In genomic region chr10:70509376-70509775, GRCh38 we compare ENCODE assay signal across 16 cellular contexts. TPM values are rescaled to one million over a fixed set of nuclear protein-coding genes. Genes with fewer than 3 reads are reported as not detected.
DNase-seq lines count a peak whose midpoint lies in the region; ATAC-seq and TF ChIP-seq lines count a peak whose summit lies in the region.
"Had no signal": no experiment of that assay in that cellular context is flagged by ENCODE, and none has a peak within 500 bp of the region (broad histone marks: within the 10 kb centered on the region; RNA-seq: fewer than 3 reads in every experiment).

No MANE protein-coding gene starts in this region.

- no peak overlapping the region for H3K9ac ChIP-seq in skeletal muscle satellite cell (ENCODE audit: low read depth, low read length)

- H3K9me3 ChIP-seq in skeletal muscle satellite cell (replicated peaks; ENCODE audit: low read length): no peaks in the 10 kb centered on the region
- H3K9me3 ChIP-seq: neutrophil, thoracic aorta had no signal

- ATAC-seq in HG03520 (IDR thresholded peaks at IDR 0.05; ENCODE audit: unreplicated experiment): no peak

- H3K9me3 Mint-ChIP-seq in IgD-negative memory B cell: no peaks in the 10 kb centered on the region
- H3K9me3 Mint-ChIP-seq in endothelial cell (ENCODE audit: unreplicated experiment): no peaks in the 10 kb centered on the region
- no peaks in the 10 kb centered on the region for H3K9me3 Mint-ChIP-seq in activated CD4-positive, alpha-beta memory T cell treated with anti-CD3 and anti-CD28 coated beads, Interleukin-2, amount 10 ng/mL, durations not matched to agents 7 days and 5 days
- H3K9me3 Mint-ChIP-seq: T-helper 2 cell treated with Interferon-gamma antibody and Interleukin-4, amounts not matched to agents 5 μg/mL and 100 μg/mL, for 36 hours had no signal

- no peak overlapping the region for H3K4me3 Mint-ChIP-seq in IgD-negative memory B cell
- peak overlapping the region; percentile 51 for H3K4me3 Mint-ChIP-seq in endothelial cell (ENCODE audit: unreplicated experiment)
- no peak overlapping the region for H3K4me3 Mint-ChIP-seq in activated CD4-positive, alpha-beta memory T cell treated with anti-CD3 and anti-CD28 coated beads, Interleukin-2, amount 10 ng/mL, durations not matched to agents 7 days and 5 days
- H3K4me3 Mint-ChIP-seq: T-helper 2 cell treated with Interferon-gamma antibody and Interleukin-4, amounts not matched to agents 5 μg/mL and 100 μg/mL, for 36 hours had no signal

- peaks cover 24% of the 10 kb centered on the region for H3K27me3 ChIP-seq in skeletal muscle satellite cell (ENCODE audit: control insufficient read depth, insufficient read depth, low read length)
- H3K27me3 ChIP-seq in brain microvascular endothelial cell (replicated peaks): no peaks in the 10 kb centered on the region

- no peaks in the 10 kb centered on the region for H3K27me3 Mint-ChIP-seq in IgD-negative memory B cell
- H3K27me3 Mint-ChIP-seq in endothelial cell (ENCODE audit: unreplicated experiment): peaks cover 18% of the 10 kb centered on the region
- peaks cover 14% of the 10 kb centered on the region for H3K27me3 Mint-ChIP-seq in activated CD4-positive, alpha-beta memory T cell treated with anti-CD3 and anti-CD28 coated beads, Interleukin-2, amount 10 ng/mL, durations not matched to agents 7 days and 5 days

- H3K4me2 ChIP-seq in skeletal muscle satellite cell (ENCODE audit: low read length): peak overlapping the region; percentile 23

- CTCF ChIA-PET in activated CD4-positive, alpha-beta memory T cell treated with anti-CD3 and anti-CD28 coated beads, Interleukin-2, amount 10 ng/mL, durations not matched to agents 7 days and 5 days (lab: Charles Lee): no interaction called here

- peaks cover 13% of the 10 kb centered on the region for H3K4me1 ChIP-seq in skeletal muscle satellite cell (ENCODE audit: control insufficient read depth, insufficient read depth, low read length)

- no peak for TF ChIP-seq CTCF in endothelial cell (IDR thresholded peaks at IDR 0.05; ENCODE audit: unreplicated experiment)
- no peak for TF ChIP-seq CTCF in brain microvascular endothelial cell (IDR thresholded peaks at IDR 0.05; ENCODE audit: low read depth, low read length, missing control alignments)

- H3K4me3 ChIP-seq in skeletal muscle satellite cell (ENCODE audit: low read length) (no peak overlapping the region), brain microvascular endothelial cell (ENCODE audit: low read depth, low read length) (no peak overlapping the region)

- H3K36me3 ChIP-seq in skeletal muscle satellite cell (ENCODE audit: insufficient read depth, low read length): no peaks in the 10 kb centered on the region
- H3K36me3 ChIP-seq in brain microvascular endothelial cell (replicated peaks): no peaks in the 10 kb centered on the region
- H3K36me3 ChIP-seq: neutrophil, thoracic aorta had no signal

- H3K27ac ChIP-seq in brain microvascular endothelial cell: no peak overlapping the region
- H3K27ac ChIP-seq: neutrophil, RWPE1 had no signal

- H3K27ac Mint-ChIP-seq in IgD-negative memory B cell: peak overlapping the region; percentile 59 to 77 (median 71)
- peak overlapping the region; percentile 93 for H3K27ac Mint-ChIP-seq in endothelial cell (ENCODE audit: unreplicated experiment)
- H3K27ac Mint-ChIP-seq in activated CD4-positive, alpha-beta memory T cell treated with anti-CD3 and anti-CD28 coated beads, Interleukin-2, amount 10 ng/mL, durations not matched to agents 7 days and 5 days: no peak overlapping the region
- H3K27ac Mint-ChIP-seq: T-helper 2 cell treated with Interferon-gamma antibody and Interleukin-4, amounts not matched to agents 5 μg/mL and 100 μg/mL, for 36 hours had no signal

- in situ Hi-C loops in brain microvascular endothelial cell (cut with HindIII; ENCODE audit: low pct_ligation_motif_present, low sequenced_read_pairs): no loop called here

- no peak for DNase-seq in endothelial cell (ENCODE audit: low spot score)
- DNase-seq in lung microvascular endothelial cell (ENCODE audit: low read depth in 2 of 2): peak; percentile 39 to 58
- no peak for DNase-seq in activated CD4-positive, alpha-beta memory T cell treated with anti-CD3 and anti-CD28 coated beads, Interleukin-2, amount 10 ng/mL, durations not matched to agents 7 days and 5 days
- no peak for DNase-seq in brain microvascular endothelial cell
- no peak for DNase-seq in COLO829 (ENCODE audit: low spot score)
- DNase-seq: activated CD4-positive, alpha-beta T cell treated with anti-CD3 and anti-CD28 coated beads, Interleukin-2, amount 50 U/mL, for 48 hours; activated effector memory CD4-positive, alpha-beta T cell treated with Interleukin-2 at 50 U/mL for 16 hours; NCI-H1930; NCI-H526 had no signal

- POLR2A ChIA-PET in activated CD4-positive, alpha-beta memory T cell treated with anti-CD3 and anti-CD28 coated beads, Interleukin-2, amount 10 ng/mL, durations not matched to agents 7 days and 5 days (lab: Charles Lee): no interaction called here

- H3K36me3 Mint-ChIP-seq in IgD-negative memory B cell (no peaks in the 10 kb centered on the region), endothelial cell (ENCODE audit: low read depth, unreplicated experiment) (peaks cover 16% of the 10 kb centered on the region)
- H3K36me3 Mint-ChIP-seq in activated CD4-positive, alpha-beta memory T cell treated with anti-CD3 and anti-CD28 coated beads, Interleukin-2, amount 10 ng/mL, durations not matched to agents 7 days and 5 days (ENCODE audit: low read depth): no peaks in the 10 kb centered on the region

- H3K4me1 Mint-ChIP-seq in IgD-negative memory B cell (peaks cover 17 to 20% (median 17%) of the 10 kb centered on the region in 3 donors), endothelial cell (ENCODE audit: unreplicated experiment) (peaks cover 76% of the 10 kb centered on the region)
- no peaks in the 10 kb centered on the region for H3K4me1 Mint-ChIP-seq in activated CD4-positive, alpha-beta memory T cell treated with anti-CD3 and anti-CD28 coated beads, Interleukin-2, amount 10 ng/mL, durations not matched to agents 7 days and 5 days

RNA-seq across cellular contexts. Expression of gene PALD1, which starts 30.8 kb away (rescaled TPM):
- 0.08 TPM for polyA plus RNA-seq in IgD-negative memory B cell
- 166 TPM for total RNA-seq in endothelial cell (ENCODE audit: unreplicated experiment)
- total RNA-seq in lung microvascular endothelial cell: 112 and 120 TPM in 2 replicates
- 0.25 TPM in 1 of 2 replicates, not detected in the other for total RNA-seq in skeletal muscle satellite cell (2012; rRNA removed)
- total RNA-seq in activated CD4-positive, alpha-beta memory T cell treated with anti-CD3 and anti-CD28 coated beads, Interleukin-2, amount 10 ng/mL, durations not matched to agents 7 days and 5 days: under 1 TPM; 0.08 to 0.15 TPM

Comparison
In these comparisons a context has a peak if more than half of its experiments do, and no peak if none do; other contexts are left out.
1. DNase-seq: peak in lung microvascular endothelial cell (2 of 2); none in endothelial cell (single experiment), activated CD4-positive, alpha-beta memory T cell treated with anti-CD3 and anti-CD28 coated beads, Interleukin-2, amount 10 ng/mL, durations not matched to agents 7 days and 5 days (single experiment), brain microvascular endothelial cell (single experiment) and COLO829 (single experiment).
2. RNA of gene PALD1, which starts 30.8 kb away (total RNA-seq): 166 TPM in endothelial cell (single experiment) and 112 to 120 TPM in lung microvascular endothelial cell; 0.08 to 0.15 TPM in activated CD4-positive, alpha-beta memory T cell treated with anti-CD3 and anti-CD28 coated beads, Interleukin-2, amount 10 ng/mL, durations not matched to agents 7 days and 5 days; every median in the first group is over 10 times any median in the second.